Comparison of ENCODE assay signal across 1 cellular context in the genomic region with DNA sequence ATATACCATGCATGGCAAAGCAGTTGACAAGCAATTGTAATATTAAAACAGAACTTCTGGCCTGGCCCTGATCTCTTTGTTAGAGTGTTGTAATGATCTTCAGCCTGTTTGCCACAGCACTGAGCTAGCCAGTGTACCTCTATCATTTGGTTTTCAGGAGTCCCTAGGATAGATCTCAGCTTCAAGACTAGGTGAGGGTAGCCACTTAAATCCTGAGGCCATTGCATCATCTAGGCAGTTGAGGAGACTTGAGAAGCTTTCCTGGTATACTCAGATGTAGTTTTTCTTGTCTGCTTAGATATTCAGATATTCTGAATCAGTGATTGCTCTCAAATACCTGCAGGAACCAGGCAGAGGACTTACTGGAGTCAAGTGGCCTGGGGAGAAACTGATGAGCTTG.
TF ChIP-seq lines count a peak whose summit lies in the region.

No MANE protein-coding gene starts in this region.

TF ChIP-seq in GM12878, 131 proteins besides CTCF, POLR2A, EP300 and RAD21:
- TF ChIP-seq, protein P1, sequence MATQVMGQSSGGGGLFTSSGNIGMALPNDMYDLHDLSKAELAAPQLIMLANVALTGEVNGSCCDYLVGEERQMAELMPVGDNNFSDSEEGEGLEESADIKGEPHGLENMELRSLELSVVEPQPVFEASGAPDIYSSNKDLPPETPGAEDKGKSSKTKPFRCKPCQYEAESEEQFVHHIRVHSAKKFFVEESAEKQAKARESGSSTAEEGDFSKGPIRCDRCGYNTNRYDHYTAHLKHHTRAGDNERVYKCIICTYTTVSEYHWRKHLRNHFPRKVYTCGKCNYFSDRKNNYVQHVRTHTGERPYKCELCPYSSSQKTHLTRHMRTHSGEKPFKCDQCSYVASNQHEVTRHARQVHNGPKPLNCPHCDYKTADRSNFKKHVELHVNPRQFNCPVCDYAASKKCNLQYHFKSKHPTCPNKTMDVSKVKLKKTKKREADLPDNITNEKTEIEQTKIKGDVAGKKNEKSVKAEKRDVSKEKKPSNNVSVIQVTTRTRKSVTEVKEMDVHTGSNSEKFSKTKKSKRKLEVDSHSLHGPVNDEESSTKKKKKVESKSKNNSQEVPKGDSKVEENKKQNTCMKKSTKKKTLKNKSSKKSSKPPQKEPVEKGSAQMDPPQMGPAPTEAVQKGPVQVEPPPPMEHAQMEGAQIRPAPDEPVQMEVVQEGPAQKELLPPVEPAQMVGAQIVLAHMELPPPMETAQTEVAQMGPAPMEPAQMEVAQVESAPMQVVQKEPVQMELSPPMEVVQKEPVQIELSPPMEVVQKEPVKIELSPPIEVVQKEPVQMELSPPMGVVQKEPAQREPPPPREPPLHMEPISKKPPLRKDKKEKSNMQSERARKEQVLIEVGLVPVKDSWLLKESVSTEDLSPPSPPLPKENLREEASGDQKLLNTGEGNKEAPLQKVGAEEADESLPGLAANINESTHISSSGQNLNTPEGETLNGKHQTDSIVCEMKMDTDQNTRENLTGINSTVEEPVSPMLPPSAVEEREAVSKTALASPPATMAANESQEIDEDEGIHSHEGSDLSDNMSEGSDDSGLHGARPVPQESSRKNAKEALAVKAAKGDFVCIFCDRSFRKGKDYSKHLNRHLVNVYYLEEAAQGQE (IDR thresholded peaks at IDR 0.05; ENCODE audit: low read depth, low read length) = no peak
- no peak for TF ChIP-seq CREM (IDR thresholded peaks at IDR 0.05; ENCODE audit: low read depth)
- TF ChIP-seq ZNF592 (IDR thresholded peaks at IDR 0.05) = no peak
- TF ChIP-seq CREB1 (IDR thresholded peaks at IDR 0.05; ENCODE audit: low read depth) = no peak
- no peak for TF ChIP-seq MEF2A (IDR thresholded peaks at IDR 0.05; ENCODE audit: insufficient read depth, low read depth, low read length)
- no peak for TF ChIP-seq WRNIP1 (IDR thresholded peaks at IDR 0.05; ENCODE audit: borderline replicate concordance, low read depth, low read length)
- TF ChIP-seq E2F8 (IDR thresholded peaks at IDR 0.05; ENCODE audit: low read depth, partially characterized antibody) = no peak
- TF ChIP-seq HDAC2 (IDR thresholded peaks at IDR 0.05) = no peak
- TF ChIP-seq PML (IDR thresholded peaks at IDR 0.05; ENCODE audit: low read length) = no peak
- no peak for TF ChIP-seq ASH2L (IDR thresholded peaks at IDR 0.05; ENCODE audit: borderline replicate concordance, low read depth)
- TF ChIP-seq ZNF207 (IDR thresholded peaks at IDR 0.05; ENCODE audit: borderline replicate concordance) = no peak
- TF ChIP-seq, protein P2, sequence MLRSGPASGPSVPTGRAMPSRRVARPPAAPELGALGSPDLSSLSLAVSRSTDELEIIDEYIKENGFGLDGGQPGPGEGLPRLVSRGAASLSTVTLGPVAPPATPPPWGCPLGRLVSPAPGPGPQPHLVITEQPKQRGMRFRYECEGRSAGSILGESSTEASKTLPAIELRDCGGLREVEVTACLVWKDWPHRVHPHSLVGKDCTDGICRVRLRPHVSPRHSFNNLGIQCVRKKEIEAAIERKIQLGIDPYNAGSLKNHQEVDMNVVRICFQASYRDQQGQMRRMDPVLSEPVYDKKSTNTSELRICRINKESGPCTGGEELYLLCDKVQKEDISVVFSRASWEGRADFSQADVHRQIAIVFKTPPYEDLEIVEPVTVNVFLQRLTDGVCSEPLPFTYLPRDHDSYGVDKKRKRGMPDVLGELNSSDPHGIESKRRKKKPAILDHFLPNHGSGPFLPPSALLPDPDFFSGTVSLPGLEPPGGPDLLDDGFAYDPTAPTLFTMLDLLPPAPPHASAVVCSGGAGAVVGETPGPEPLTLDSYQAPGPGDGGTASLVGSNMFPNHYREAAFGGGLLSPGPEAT (IDR thresholded peaks at IDR 0.05; ENCODE audit: low read depth) = no peak
TF ChIP-seq in GM12878: peak in this region for 0.
